ENCODE assay signal across 11 cellular contexts in the genomic region with DNA sequence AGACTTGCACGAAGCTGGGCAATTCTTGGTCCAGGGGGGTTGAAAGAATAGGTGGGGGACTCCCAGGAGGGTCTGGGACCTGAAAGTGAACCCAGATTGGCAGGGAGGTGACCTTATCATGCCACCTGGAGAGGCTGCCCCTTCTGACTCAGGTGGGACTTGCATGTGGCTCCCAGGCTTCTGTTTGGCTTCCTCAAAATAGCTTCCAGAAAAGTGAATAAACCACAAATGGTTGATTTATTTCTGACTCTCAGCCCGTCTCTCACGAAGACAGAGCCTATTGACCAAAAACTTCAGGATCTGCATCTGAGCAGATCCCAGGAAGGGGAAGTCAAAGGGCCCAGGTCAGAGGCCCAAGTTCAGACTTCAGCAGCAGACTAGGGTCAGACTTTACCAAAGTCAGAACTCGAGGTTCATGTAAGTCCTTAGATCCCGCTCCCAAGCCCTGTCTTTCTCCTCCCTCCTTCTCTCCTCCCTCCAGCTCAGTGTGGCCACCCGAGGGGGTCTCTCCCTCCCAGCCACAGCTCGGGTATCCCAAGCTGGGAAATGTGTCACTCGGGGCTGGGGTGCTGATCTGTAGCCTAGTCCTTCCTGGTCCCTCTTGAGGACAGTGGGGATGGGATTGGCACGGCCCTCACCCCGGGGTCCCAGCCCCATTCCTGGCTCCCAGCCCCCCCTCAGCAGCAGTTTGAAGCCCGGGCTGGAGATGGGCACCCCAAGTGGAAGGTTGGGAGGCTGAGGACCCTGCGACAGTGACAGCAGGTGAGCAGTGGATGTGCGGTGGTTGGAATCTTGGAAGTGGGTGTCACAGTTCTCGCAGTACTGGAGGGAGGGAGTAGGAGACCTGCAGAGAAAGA. TPM values are rescaled to one million over a fixed set of nuclear protein-coding genes. Genes with fewer than 3 reads are reported as not detected.
DNase-seq lines count a peak whose midpoint lies in the region; ATAC-seq and TF ChIP-seq lines count a peak whose summit lies in the region.
"Had no signal": no experiment of that assay in that cellular context is flagged by ENCODE, and none has a peak within 500 bp of the region (broad histone marks: within the 10 kb centered on the region; RNA-seq: fewer than 3 reads in every experiment).

No MANE protein-coding gene starts in this region.

- peak overlapping the region; percentile 100 for H3K4me2 ChIP-seq in BLaER1

- no peaks in the 10 kb centered on the region for H3K9me3 ChIP-seq in BLaER1

- H3K36me3 ChIP-seq in BLaER1: peaks cover 33% of the 10 kb centered on the region

- in situ Hi-C loops in ACHN (cut with HindIII; ENCODE audit: low pct_ligation_motif_present, low pct_unique_long_range_greater_than_20kb, low sequenced_read_pairs): no loop called here

- H3K27ac ChIP-seq in BLaER1: 0 out of 2 replicates have a peak overlapping the region, but pooled peaks have one; percentile 16
- H3K27ac ChIP-seq: KMS-11 had no signal

- DNase-seq in GM12865 (ENCODE audit: low read depth) (peak; percentile 37), activated B cell treated with CpG ODN at 0.5 μM for 24 hours (no peak), memory B cell (ENCODE audit: low spot score in 2 of 2) (no peak), ACHN (no peak)

- H3K27me3 Mint-ChIP-seq in activated B cell treated with CpG ODN at 0.5 μM for 24 hours (no peaks in the 10 kb centered on the region), memory B cell (no peaks in the 10 kb centered on the region)

- peaks cover 81% of the 10 kb centered on the region for H3K4me1 Mint-ChIP-seq in activated B cell treated with CpG ODN at 0.5 μM for 24 hours
- H3K4me1 Mint-ChIP-seq in memory B cell: peaks cover 68% of the 10 kb centered on the region

- TF ChIP-seq CTCF in GM12865 (IDR thresholded peaks at IDR 0.05; ENCODE audit: insufficient read depth, low read depth, low read length, missing control alignments) (no peak), activated B cell treated with CpG ODN at 0.5 μM for 24 hours (IDR thresholded peaks at IDR 0.05) (no peak)

- H3K4me1 ChIP-seq in BLaER1: peaks cover 72% of the 10 kb centered on the region

- intact Hi-C loops in activated B cell treated with CpG ODN at 0.5 μM for 24 hours (cut with micrococcal nuclease): loop anchor here (10.0 kb wide), 1 partner anchor 513 kb away; the partner anchor contains the start of genes AGPAT1 and RNF5

- peak overlapping the region; percentile 61 for H3K4me3 Mint-ChIP-seq in activated B cell treated with CpG ODN at 0.5 μM for 24 hours
- H3K4me3 Mint-ChIP-seq in memory B cell: peak overlapping the region; percentile 94

- POLR2A ChIA-PET in activated B cell treated with CpG ODN at 0.5 μM for 24 hours (lab: Charles Lee): interaction anchor here (0.6 to 6.2 kb wide), 10 partner anchors 9 to 1656 kb away, joined by 3 to 188 read pairs (median 7); partner anchors contain the start of genes ABHD16A, APOM, BAG6 and TAP2

- peak overlapping the region; percentile 91; the same call in 1 of the 2 replicates for H3K9ac ChIP-seq in BLaER1
- H3K9ac ChIP-seq: KMS-11 had no signal

- CTCF ChIA-PET in activated B cell treated with CpG ODN at 0.5 μM for 24 hours (lab: Charles Lee): interaction anchor here (0.8 to 2.2 kb wide), 2 partner anchors 10 to 18 kb away, joined by 3 to 7 read pairs; partner anchors contain the start of gene BAG6

- H4K20me1 ChIP-seq in BLaER1: peaks cover 15% of the 10 kb centered on the region; the same call in 1 of the 2 replicates

- H3K36me3 Mint-ChIP-seq in activated B cell treated with CpG ODN at 0.5 μM for 24 hours (ENCODE audit: low read depth) (peaks cover 63% of the 10 kb centered on the region), memory B cell (peaks cover 14% of the 10 kb centered on the region)

- no peaks in the 10 kb centered on the region for H3K27me3 ChIP-seq in BLaER1

- ATAC-seq in activated B cell treated with CpG ODN at 0.5 μM for 24 hours (ENCODE audit: low read depth) (no peak), memory B cell (ENCODE audit: low read depth) (no peak), GM21423 (IDR thresholded peaks at IDR 0.05; ENCODE audit: unreplicated experiment) (no peak), GM19351 (IDR thresholded peaks at IDR 0.05; ENCODE audit: unreplicated experiment) (no peak), HG03196 (IDR thresholded peaks at IDR 0.05; ENCODE audit: unreplicated experiment) (no peak)
- ATAC-seq: right cardiac atrium had no signal

- H3K4me3 ChIP-seq in BLaER1 (no peak overlapping the region), GM12865 (ENCODE audit: low read depth, low read length) (no peak overlapping the region)

- H3K27ac Mint-ChIP-seq in activated B cell treated with CpG ODN at 0.5 μM for 24 hours (peak overlapping the region; percentile 56), memory B cell (peak overlapping the region; percentile 87)

- no peaks in the 10 kb centered on the region for H3K9me3 Mint-ChIP-seq in activated B cell treated with CpG ODN at 0.5 μM for 24 hours
- no peaks in the 10 kb centered on the region for H3K9me3 Mint-ChIP-seq in memory B cell

RNA-seq across cellular contexts. Expression of gene C6orf47, which starts 1.5 kb away (rescaled TPM):
- 29.0 and 29.3 TPM in 2 replicates for total RNA-seq in activated B cell treated with CpG ODN at 0.5 μM for 24 hours

RNA-seq across cellular contexts. Expression of gene GPANK1, which starts 2.7 kb away (rescaled TPM):
- total RNA-seq in activated B cell treated with CpG ODN at 0.5 μM for 24 hours: 23.0 and 24.2 TPM in 2 replicates

RNA-seq across cellular contexts. Expression of gene CSNK2B, which starts 3.8 kb away (rescaled TPM):
- total RNA-seq in activated B cell treated with CpG ODN at 0.5 μM for 24 hours: 190 and 191 TPM in 2 replicates

RNA-seq across cellular contexts. Expression of gene APOM, which starts 6.4 kb away (rescaled TPM):
- total RNA-seq in activated B cell treated with CpG ODN at 0.5 μM for 24 hours: 2.2 and 2.4 TPM in 2 replicates
- total RNA-seq: glomerular endothelial cell had no signal

RNA-seq across cellular contexts. Expression of gene LY6G5B, which starts 7.7 kb away (rescaled TPM):
- 23.2 and 33.1 TPM in 2 replicates for total RNA-seq in activated B cell treated with CpG ODN at 0.5 μM for 24 hours
